ENCODE assay signal across 8 cellular contexts in genomic region chr5:42583322-42583721, GRCh38.
A peak's percentile ranks its signal among the peaks of the same experiment; 100 is the strongest.
DNase-seq lines count a peak whose midpoint lies in the region; ATAC-seq and TF ChIP-seq lines count a peak whose summit lies in the region.

No MANE protein-coding gene starts in this region.

- no peak overlapping the region for H3K27ac ChIP-seq in CD8-positive, alpha-beta T cell (ENCODE audit: low read depth, low read length)
- H3K27ac ChIP-seq in PC-9 (no peak overlapping the region), mammary epithelial cell (ENCODE audit: insufficient read depth, low read depth, low read length) (no peak overlapping the region)

- no peaks in the 10 kb centered on the region for H3K4me1 Mint-ChIP-seq in CD8-positive, alpha-beta T cell (ENCODE audit: low read depth)

- H3K4me3 Mint-ChIP-seq in CD8-positive, alpha-beta T cell = no peak overlapping the region

- no peaks in the 10 kb centered on the region for H3K9me2 ChIP-seq in PC-9 (ENCODE audit: insufficient read depth)

- POLR2A ChIA-PET in CD8-positive, alpha-beta T cell (lab: Charles Lee) = interaction anchor here (1.4 kb wide), 1 partner anchor 17 kb away, joined by 3 read pairs; no protein-coding TSS in a partner anchor
- POLR2A ChIA-PET in PC-9 (lab: Charles Lee; ENCODE audit: unreplicated experiment) = interaction anchor here (0.7 kb wide), 1 partner anchor 75 kb away, joined by 3 read pairs; no protein-coding TSS in a partner anchor

- no peaks in the 10 kb centered on the region for H3K9me3 ChIP-seq in CD8-positive, alpha-beta T cell (ENCODE audit: low read length)
- H3K9me3 ChIP-seq in PC-9 (ENCODE audit: insufficient read depth, low read depth) (no peaks in the 10 kb centered on the region), mammary epithelial cell (replicated peaks; ENCODE audit: insufficient read depth, low read length) (no peaks in the 10 kb centered on the region)

- H2AFZ ChIP-seq in PC-9 (no peak overlapping the region), mammary epithelial cell (ENCODE audit: low read depth, low read length) (no peak overlapping the region)

- H3K9ac ChIP-seq in mammary epithelial cell (ENCODE audit: insufficient read depth, low read length) = no peak overlapping the region

- no peak overlapping the region for H3K4me2 ChIP-seq in PC-9
- H3K4me2 ChIP-seq in mammary epithelial cell (ENCODE audit: insufficient read depth, low read depth, low read length) = no peak overlapping the region

- peak in 3 of 7 experiments; percentile 5 to 22 (median 20) for DNase-seq in CD8-positive, alpha-beta T cell
- DNase-seq in HS-27A (ENCODE audit: low read depth) (peak; percentile 22), PC-9 (peak in 1 of 2 experiments; percentile 47), mammary epithelial cell (peak; percentile 78), islet precursor cell (peak; percentile 72), NCI-H446 treated with DMSO at 0.1 percent for 48 hours (lab: John Stamatoyannopoulos, UW) (no peak)
- peak; percentile 33 for DNase-seq in stimulated activated CD8-positive, alpha-beta memory T cell treated with anti-CD3 and anti-CD28 coated beads, Interleukin-4, amount 100 ng/mL, for 48 hours

- dilution Hi-C loops in mammary epithelial cell (cut with HindIII; ENCODE audit: low sequenced_read_pairs) = no loop called here

- in situ Hi-C loops in mammary epithelial cell (cut with MboI; ENCODE audit: low sequenced_read_pairs in 2 of 2) = no loop called here

- H3K27ac Mint-ChIP-seq in CD8-positive, alpha-beta T cell = no peak overlapping the region

- no peaks in the 10 kb centered on the region for H3F3A ChIP-seq in PC-9 (ENCODE audit: insufficient read depth, low read depth)

- CTCF ChIA-PET in CD8-positive, alpha-beta T cell (lab: Charles Lee) = interaction anchor here (0.6 to 2.2 kb wide), 8 partner anchors 8 to 772 kb away, joined by 3 to 10 read pairs (median 4); no protein-coding TSS in a partner anchor
- CTCF ChIA-PET in PC-9 (lab: Charles Lee) (interaction anchor here (0.7 to 1.2 kb wide), 3 partner anchors 303 to 728 kb away, joined by 3 to 4 read pairs (median 3); no protein-coding TSS in a partner anchor), mammary epithelial cell (lab: Charles Lee; ENCODE audit: low non-redundant PET) (interaction anchor here (0.5 to 2.2 kb wide), 9 partner anchors 14 to 801 kb away, joined by 3 to 19 read pairs (median 4); partner anchors contain the start of gene GHR)

- no peaks in the 10 kb centered on the region for H3K4me1 ChIP-seq in CD8-positive, alpha-beta T cell (ENCODE audit: insufficient read depth, low read length)
- no peaks in the 10 kb centered on the region for H3K4me1 ChIP-seq in PC-9 (replicated peaks; ENCODE audit: insufficient read depth)
- peaks cover 5% of the 10 kb centered on the region for H3K4me1 ChIP-seq in mammary epithelial cell (ENCODE audit: insufficient read depth, low read length)

- H3K36me3 ChIP-seq in CD8-positive, alpha-beta T cell (ENCODE audit: insufficient read depth, low read length) = no peaks in the 10 kb centered on the region
- no peaks in the 10 kb centered on the region for H3K36me3 ChIP-seq in PC-9 (ENCODE audit: low read depth)
- no peaks in the 10 kb centered on the region for H3K36me3 ChIP-seq in mammary epithelial cell (ENCODE audit: insufficient read depth, low read length)

- 3% methylated on average over 4 of the region's 4 CpGs for WGBS in mammary epithelial cell (ENCODE audit: low coverage, missing lambda C conversion rate)

- peaks cover 12% of the 10 kb centered on the region for H3K27me3 Mint-ChIP-seq in CD8-positive, alpha-beta T cell (ENCODE audit: low read depth)

- H3K79me2 ChIP-seq in PC-9 (ENCODE audit: low read depth) (no peaks in the 10 kb centered on the region), mammary epithelial cell (ENCODE audit: insufficient read depth, low read length) (no peaks in the 10 kb centered on the region)

- no TSS peak for BruUV-seq in PC-9 (replicated peaks; lab: Mats Ljungman, UMichigan)
- no TSS peak for BruUV-seq in mammary epithelial cell (replicated peaks; lab: Mats Ljungman, UMichigan)

- ATAC-seq in CD8-positive, alpha-beta T cell = no peak
- peak; percentile 50 for ATAC-seq in GM18517 (IDR thresholded peaks at IDR 0.05; ENCODE audit: unreplicated experiment)

- no peaks in the 10 kb centered on the region for H4K20me1 ChIP-seq in PC-9 (ENCODE audit: insufficient read depth)
- no peaks in the 10 kb centered on the region for H4K20me1 ChIP-seq in mammary epithelial cell (ENCODE audit: insufficient read depth, low read length)

- peak; percentile 54 for TF ChIP-seq CTCF in CD8-positive, alpha-beta T cell (IDR thresholded peaks at IDR 0.05)
- TF ChIP-seq CTCF in PC-9 (conservative IDR thresholded peaks at IDR 0.05) (peak; percentile 95), mammary epithelial cell (conservative IDR thresholded peaks at IDR 0.05 in 1 of 2, IDR thresholded peaks at IDR 0.05 in 1 of 2; ENCODE audit: extremely low read depth in 1 of 2, insufficient read depth in 1 of 2, low read depth in 1 of 2, low read length in 2 of 2) (peak; percentile 90 to 92)

- H3K36me3 Mint-ChIP-seq in CD8-positive, alpha-beta T cell = no peaks in the 10 kb centered on the region

- no peak overlapping the region for H3K4me3 ChIP-seq in CD8-positive, alpha-beta T cell (ENCODE audit: low read depth, low read length)
- H3K4me3 ChIP-seq in PC-9 (no peak overlapping the region), mammary epithelial cell (replicated peaks in 1 of 3; ENCODE audit: insufficient read depth in 1 of 3, low read depth in 2 of 3, low read length in 3 of 3) (no peak overlapping the region)

- H3K27me3 ChIP-seq in CD8-positive, alpha-beta T cell (ENCODE audit: insufficient read depth, low read length) = peaks cover 5% of the 10 kb centered on the region
- H3K27me3 ChIP-seq in PC-9 (ENCODE audit: insufficient read depth, low read depth) (peaks cover 27% of the 10 kb centered on the region; the same call in 1 of the 2 replicates), mammary epithelial cell (ENCODE audit: insufficient read depth, low read length) (no peaks in the 10 kb centered on the region)

- intact Hi-C loops in CD8-positive, alpha-beta T cell (cut with DNase I, micrococcal nuclease) = loop anchor here (2.0 to 10.0 kb wide), 4 partner anchors 181 to 727 kb away; no protein-coding TSS in a partner anchor
- intact Hi-C loops in PC-9 (cut with micrococcal nuclease; ENCODE audit: unreplicated experiment) = loop anchor here (1.0 to 5.0 kb wide), 4 partner anchors 161 to 727 kb away; partner anchors contain the start of gene GHR
- intact Hi-C loops in mammary epithelial cell (cut with micrococcal nuclease) = loop anchor here (1.0 to 10.0 kb wide), 8 partner anchors 54 to 729 kb away; partner anchors contain the start of gene GHR

- H3K9me3 Mint-ChIP-seq in CD8-positive, alpha-beta T cell = no peaks in the 10 kb centered on the region
